Comparison of ENCODE assay signal across 15 cellular contexts in genomic region chr9:81490605-81491331, GRCh38.
A peak's percentile ranks its signal among the peaks of the same experiment; 100 is the strongest.
DNase-seq lines count a peak whose midpoint lies in the region; ATAC-seq and TF ChIP-seq lines count a peak whose summit lies in the region.
"Had no signal": no experiment of that assay in that cellular context is flagged by ENCODE, and none has a peak within 500 bp of the region (broad histone marks: within the 10 kb centered on the region; RNA-seq: fewer than 3 reads in every experiment).

No MANE protein-coding gene starts in this region.

- no peaks in the 10 kb centered on the region for H3K9me3 Mint-ChIP-seq in CD4-positive, alpha-beta T cell
- H3K9me3 Mint-ChIP-seq: immature natural killer cell had no signal

- POLR2A ChIA-PET in HCT116 (lab: Charles Lee): interaction anchor here (1.0 kb wide), 1 partner anchor 14 kb away, joined by 3 read pairs; no protein-coding TSS in a partner anchor
- POLR2A ChIA-PET in CD4-positive, alpha-beta T cell (lab: Charles Lee): no interaction called here

- no peak overlapping the region for H3K4me2 ChIP-seq in HCT116 (ENCODE audit: low read length)

- no peaks in the 10 kb centered on the region for H3K4me1 Mint-ChIP-seq in CD4-positive, alpha-beta T cell (ENCODE audit: low read depth)
- H3K4me1 Mint-ChIP-seq: immature natural killer cell had no signal

- H3K79me2 ChIP-seq in HCT116 (ENCODE audit: insufficient read depth, low read length): no peaks in the 10 kb centered on the region

- no peak for TF ChIP-seq CTCF in HCT116 (IDR thresholded peaks at IDR 0.05 in 2 of 3, conservative IDR thresholded peaks at IDR 0.05 in 1 of 3; ENCODE audit: borderline replicate concordance in 1 of 3, insufficient read depth in 1 of 3, low read depth in 2 of 3, low read length in 2 of 3)
- no peak for TF ChIP-seq CTCF in foreskin keratinocyte (conservative IDR thresholded peaks at IDR 0.05)
- TF ChIP-seq CTCF in CD4-positive, alpha-beta T cell (IDR thresholded peaks at IDR 0.05): no peak
- no peak for TF ChIP-seq CTCF in adrenal gland (IDR thresholded peaks at IDR 0.05)

- no peaks in the 10 kb centered on the region for H3K27me3 Mint-ChIP-seq in CD4-positive, alpha-beta T cell

- no peak for TF ChIP-seq RAD21 in HCT116 (IDR thresholded peaks at IDR 0.05; ENCODE audit: low read depth)

- CTCF ChIA-PET in HCT116 (lab: Charles Lee): no interaction called here
- CTCF ChIA-PET in CD4-positive, alpha-beta T cell (lab: Charles Lee): no interaction called here

- H3K27me3 ChIP-seq in HCT116 (ENCODE audit: insufficient read depth, low read length) (no peaks in the 10 kb centered on the region), foreskin keratinocyte (no peaks in the 10 kb centered on the region), adrenal gland (no peaks in the 10 kb centered on the region)
- H3K27me3 ChIP-seq in CD4-positive, alpha-beta T cell (ENCODE audit: control insufficient read depth, insufficient read depth, low read length): no peaks in the 10 kb centered on the region
- H3K27me3 ChIP-seq: right atrium auricular region had no signal

- H3K36me3 ChIP-seq in HCT116 (ENCODE audit: control insufficient read depth in 1 of 2, insufficient read depth in 2 of 2, low read length in 2 of 2): no peaks in the 10 kb centered on the region
- no peaks in the 10 kb centered on the region for H3K36me3 ChIP-seq in adrenal gland (replicated peaks in 1 of 2)
- H3K36me3 ChIP-seq: right atrium auricular region had no signal

- no peak overlapping the region for H3K9ac ChIP-seq in HCT116 (ENCODE audit: low read length)

- H4K20me1 ChIP-seq in HCT116 (ENCODE audit: insufficient read depth): no peaks in the 10 kb centered on the region

- H3K27ac ChIP-seq in HCT116 (ENCODE audit: low read depth, low read length) (no peak overlapping the region), foreskin keratinocyte (no peak overlapping the region), adrenal gland (no peak overlapping the region)
- no peak overlapping the region for H3K27ac ChIP-seq in CD4-positive, alpha-beta T cell (ENCODE audit: low read depth, low read length)
- H3K27ac ChIP-seq: right atrium auricular region had no signal

- no peaks in the 10 kb centered on the region for H3K36me3 Mint-ChIP-seq in CD4-positive, alpha-beta T cell (ENCODE audit: low read depth)
- H3K36me3 Mint-ChIP-seq: immature natural killer cell had no signal

- H3K9me2 ChIP-seq in HCT116 (ENCODE audit: insufficient read depth): no peaks in the 10 kb centered on the region

- no peak overlapping the region for H3K4me3 Mint-ChIP-seq in CD4-positive, alpha-beta T cell
- H3K4me3 Mint-ChIP-seq: immature natural killer cell had no signal

- 92 to 94% (median 93%) methylated on average over 5 of the region's 5 CpGs for WGBS in adrenal gland, 4 donors

- no peak for TF ChIP-seq POLR2A in HCT116 (IDR thresholded peaks at IDR 0.05; ENCODE audit: borderline replicate concordance, extremely low read depth, insufficient read depth, insufficient read length)
- no peak for TF ChIP-seq POLR2A in adrenal gland (IDR thresholded peaks at IDR 0.05)

- H2AFZ ChIP-seq in HCT116 (ENCODE audit: low read depth, low read length, poor library complexity, severe bottlenecking): no peak overlapping the region

- RAD21 ChIA-PET in HCT116 (lab: Charles Lee; ENCODE audit: low non-redundant PET in 1 of 2, low total read pairs in 2 of 2, uncharacterized antibody in 2 of 2, unreplicated experiment in 2 of 2): no interaction called here

- H3K4me3 ChIP-seq in HCT116 (replicated peaks in 1 of 2; ENCODE audit: low read depth in 1 of 2, low read length in 2 of 2) (no peak overlapping the region), adrenal gland (no peak overlapping the region)
- H3K4me3 ChIP-seq: right atrium auricular region had no signal

- H3K4me1 ChIP-seq in HCT116 (ENCODE audit: control insufficient read depth in 1 of 2, insufficient read depth in 2 of 2, low read length in 2 of 2): no peaks in the 10 kb centered on the region
- peaks cover 8% of the 10 kb centered on the region for H3K4me1 ChIP-seq in foreskin keratinocyte
- H3K4me1 ChIP-seq in adrenal gland (replicated peaks in 1 of 2): no peaks in the 10 kb centered on the region
- H3K4me1 ChIP-seq: right atrium auricular region had no signal

- ATAC-seq in HCT116: no peak
- ATAC-seq in foreskin keratinocyte: peak; percentile 10
- no peak for ATAC-seq in CD4-positive, alpha-beta T cell (ENCODE audit: poor library complexity)
- ATAC-seq: Right ventricle myocardium inferior had no signal

- BruUV-seq in HCT116 (replicated peaks; lab: Mats Ljungman, UMichigan): no TSS peak

- no peak overlapping the region for H3K27ac Mint-ChIP-seq in CD4-positive, alpha-beta T cell
- H3K27ac Mint-ChIP-seq: immature natural killer cell had no signal

- intact Hi-C loops in HCT116 (cut with micrococcal nuclease): loop anchor here (10.0 kb wide), 1 partner anchor 64 kb away; no protein-coding TSS in a partner anchor
- intact Hi-C loops in CD4-positive, alpha-beta T cell (cut with DNase I, micrococcal nuclease): no loop called here
- intact Hi-C loops in adrenal gland (cut with DNase I): no loop called here

- DNase-seq in A172 (ENCODE audit: low spot score) (peak; percentile 91), HCT116 (ENCODE audit: low read depth, low spot score) (peak; percentile 2), amniotic epithelial cell (ENCODE audit: low read depth) (peak; percentile 73), foreskin keratinocyte (peak; percentile 49 to 67), adrenal gland (no peak)
- DNase-seq in stimulated activated naive CD4-positive, alpha-beta T cell (lab: John Stamatoyannopoulos, UW): no peak
- no peak for DNase-seq in CD4-positive, alpha-beta T cell
- no peak for DNase-seq in stimulated activated CD4-positive, alpha-beta T cell treated with anti-CD3 and anti-CD28 coated beads, Interleukin-2, amount 100 ng/mL, for 48 hours
- DNase-seq: 8988T; activated CD8-positive, alpha-beta memory T cell treated with anti-CD3 and anti-CD28 coated beads, Interleukin-2, amount 50 U/mL, for 4 hours; DMS153; immature natural killer cell; NCI-H345 had no signal

- H3K9me3 ChIP-seq in HCT116 (ENCODE audit: control insufficient read depth in 1 of 2, insufficient read depth in 1 of 2, low read depth in 1 of 2, low read length in 2 of 2) (no peaks in the 10 kb centered on the region), adrenal gland (replicated peaks in 1 of 3) (no peaks in the 10 kb centered on the region)
- H3K9me3 ChIP-seq in CD4-positive, alpha-beta T cell (ENCODE audit: control insufficient read depth, low read length): no peaks in the 10 kb centered on the region
- H3K9me3 ChIP-seq: right atrium auricular region had no signal

TF ChIP-seq in HCT116, 20 proteins besides CTCF, POLR2A, EP300 and RAD21:
- no peak for TF ChIP-seq YY1 (IDR thresholded peaks at IDR 0.05; ENCODE audit: extremely low read depth, insufficient replicate concordance, low read depth, low read length)
- TF ChIP-seq SRF (IDR thresholded peaks at IDR 0.05; ENCODE audit: low read depth): no peak
- no peak for TF ChIP-seq JUND (IDR thresholded peaks at IDR 0.05)

Comparison
In these comparisons a context has a peak if more than half of its experiments do, and no peak if none do; other contexts are left out.
1. DNase-seq: peak in A172 (single experiment), HCT116 (single experiment), amniotic epithelial cell (single experiment) and foreskin keratinocyte (2 of 2); none in stimulated activated naive CD4-positive, alpha-beta T cell (0 of 6), CD4-positive, alpha-beta T cell (0 of 10), stimulated activated CD4-positive, alpha-beta T cell treated with anti-CD3 and anti-CD28 coated beads, Interleukin-2, amount 100 ng/mL, for 48 hours (0 of 2) and adrenal gland (0 of 7).